In genomic region chr12:58413794-58414193, GRCh38 we compare ENCODE assay signal across 15 cellular contexts.
DNase-seq lines count a peak whose midpoint lies in the region; ATAC-seq, FAIRE-seq and TF ChIP-seq lines count a peak whose summit lies in the region.
"Had no signal": no experiment of that assay in that cellular context is flagged by ENCODE, and none has a peak within 500 bp of the region (broad histone marks: within the 10 kb centered on the region; RNA-seq: fewer than 3 reads in every experiment).

No MANE protein-coding gene starts in this region.

- H3K4me3 Mint-ChIP-seq in progenitor cell of endocrine pancreas (ENCODE audit: low read depth) = no peak overlapping the region
- H3K4me3 Mint-ChIP-seq: WTC11 had no signal

- in situ Hi-C loops in Caki2 (cut with HindIII; ENCODE audit: low pct_unique_long_range_greater_than_20kb, low sequenced_read_pairs) = no loop called here
- in situ Hi-C loops in GM13976 (cut with MboI; ENCODE audit: low sequenced_read_pairs, unreplicated experiment) = no loop called here

- DNase-seq in Caki2 (ENCODE audit: low read depth) (peak; percentile 27), RCC 7860 (ENCODE audit: low spot score) (peak; percentile 70), fibroblast of gingiva (ENCODE audit: low read depth) (peak; percentile 26), progenitor cell of endocrine pancreas (ENCODE audit: low spot score, unreplicated experiment) (no peak), cerebellar cortex (ENCODE audit: low spot score) (no peak), GM13976 (ENCODE audit: low spot score) (no peak)
- DNase-seq in activated CD4-positive, alpha-beta T cell treated with anti-CD3 and anti-CD28 coated beads for 4 hours = no peak
- DNase-seq: DND-41; effector CD8-positive, alpha-beta T cell; hypothalamus; NCI-H187 treated with DMSO at 0.1 percent for 48 hours; NK-92 treated with Interleukin-12 subunit alpha and Interleukin-12 subunit beta, amount 100 ng/mL, for 24 hours had no signal

- H3K27ac Mint-ChIP-seq in progenitor cell of endocrine pancreas = peak overlapping the region; percentile 86
- H3K27ac Mint-ChIP-seq: WTC11 had no signal

- peak; percentile 65 for FAIRE-seq in RCC 7860 (lab: Jason Lieb, UNC)
- FAIRE-seq: H1 had no signal

- peaks cover 41% of the 10 kb centered on the region for H3K4me1 Mint-ChIP-seq in progenitor cell of endocrine pancreas (ENCODE audit: low read depth)

- no peaks in the 10 kb centered on the region for H3K27me3 Mint-ChIP-seq in progenitor cell of endocrine pancreas

- no peaks in the 10 kb centered on the region for H3K36me3 Mint-ChIP-seq in progenitor cell of endocrine pancreas (ENCODE audit: insufficient read depth)
- H3K36me3 Mint-ChIP-seq: WTC11 had no signal

- TF ChIP-seq CTCF in progenitor cell of endocrine pancreas (IDR thresholded peaks at IDR 0.05; ENCODE audit: unreplicated experiment) (no peak), GM13976 (IDR thresholded peaks at IDR 0.05; ENCODE audit: borderline replicate concordance, control extremely low read depth, extremely low read depth, insufficient read depth, missing control alignments) (no peak)

- ATAC-seq in GM21723 (IDR thresholded peaks at IDR 0.05; ENCODE audit: unreplicated experiment) = no peak
- ATAC-seq: WTC11 had no signal

- peaks cover 3% of the 10 kb centered on the region for H3K9me3 Mint-ChIP-seq in progenitor cell of endocrine pancreas (ENCODE audit: low read depth)

Comparison
In these comparisons a context has a peak if more than half of its experiments do, and no peak if none do; other contexts are left out.
1. DNase-seq: peak in Caki2 (single experiment), RCC 7860 (single experiment) and fibroblast of gingiva (single experiment); none in progenitor cell of endocrine pancreas (single experiment), cerebellar cortex (single experiment), activated CD4-positive, alpha-beta T cell treated with anti-CD3 and anti-CD28 coated beads for 4 hours (0 of 2) and GM13976 (single experiment).